In genomic region chr7:151541709-151542499, GRCh38 we compare ENCODE assay signal across 1 cellular context.
TF ChIP-seq lines count a peak whose summit lies in the region.

No MANE protein-coding gene starts in this region.

TF ChIP-seq in GM23338, 12 proteins besides CTCF, POLR2A, EP300 and RAD21 (continued from another document):
- no peak for TF ChIP-seq ZNF462 (CRISPR knock-in tag; IDR thresholded peaks at IDR 0.05)
- TF ChIP-seq EZH2phosphoT487 (IDR thresholded peaks at IDR 0.05; ENCODE audit: unreplicated experiment) = no peak
